ENCODE assay signal across 8 cellular contexts in genomic region chr17:82052638-82053059, GRCh38. TPM values are rescaled to one million over a fixed set of nuclear protein-coding genes. Genes with fewer than 3 reads are reported as not detected.
DNase-seq lines count a peak whose midpoint lies in the region; ATAC-seq and TF ChIP-seq lines count a peak whose summit lies in the region.

No MANE protein-coding gene starts in this region.

- no peak overlapping the region for H2AFZ ChIP-seq in ACC112 (ENCODE audit: low read length, unreplicated experiment)

- no peak for TF ChIP-seq CTCF in cardiac fibroblast (IDR thresholded peaks at IDR 0.05; ENCODE audit: low read depth, low read length)
- no peak for TF ChIP-seq CTCF in mucosa of descending colon (IDR thresholded peaks at IDR 0.05)

- H3K4me1 ChIP-seq in ACC112 (ENCODE audit: control insufficient read depth, insufficient read depth, low read length, unreplicated experiment) = peaks cover 6% of the 10 kb centered on the region
- no peaks in the 10 kb centered on the region for H3K4me1 ChIP-seq in HUES64 (ENCODE audit: insufficient read depth, low read length)
- peaks cover 21% of the 10 kb centered on the region for H3K4me1 ChIP-seq in mucosa of descending colon (ENCODE audit: low read depth)

- no peaks in the 10 kb centered on the region for H3K27me3 ChIP-seq in ACC112 (ENCODE audit: insufficient read depth, low read length)
- H3K27me3 ChIP-seq in HUES64 (ENCODE audit: insufficient read depth, low read length) = no peaks in the 10 kb centered on the region

- DNase-seq in cardiac fibroblast (ENCODE audit: low read depth in 2 of 2) = no peak
- DNase-seq in mucosa of descending colon = no peak
- DNase-seq in iPS-NIHi7 (ENCODE audit: extremely low spot score) = no peak

- H3K9me3 ChIP-seq in HUES64 (ENCODE audit: insufficient read depth, low read depth, low read length) (no peaks in the 10 kb centered on the region), mucosa of descending colon (no peaks in the 10 kb centered on the region)

- peak overlapping the region; percentile 81 for H3K9ac ChIP-seq in HUES64 (ENCODE audit: low read depth, low read length)

- intact Hi-C loops in mucosa of descending colon (cut with DNase I, micrococcal nuclease) = no loop called here

- peaks cover 4% of the 10 kb centered on the region; the same call in 1 of the 2 replicates for H3K36me3 ChIP-seq in ACC112 (ENCODE audit: insufficient read depth, low read length)
- H3K36me3 ChIP-seq in HUES64 (ENCODE audit: insufficient read depth, low read length) = peaks cover 60% of the 10 kb centered on the region
- H3K36me3 ChIP-seq in mucosa of descending colon (ENCODE audit: low read depth) = no peaks in the 10 kb centered on the region

- WGBS in HUES64 = 34% methylated on average over 19 of the region's 19 CpGs

- H3K27ac ChIP-seq in ACC112 (ENCODE audit: low read depth, low read length) (no peak overlapping the region), HUES64 (ENCODE audit: low read depth, low read length) (no peak overlapping the region)

- peaks cover 21% of the 10 kb centered on the region for H3K79me2 ChIP-seq in ACC112 (ENCODE audit: control insufficient read depth, insufficient read depth, low read length, unreplicated experiment)

- H3K4me3 ChIP-seq in ACC112 (ENCODE audit: low read depth, low read length) = peak overlapping the region; percentile 88
- peak overlapping the region; percentile 96 for H3K4me3 ChIP-seq in HUES64 (ENCODE audit: low read length)
- peak overlapping the region; percentile 80 to 84 for H3K4me3 ChIP-seq in cardiac fibroblast (replicated peaks in 1 of 2; ENCODE audit: low read depth in 2 of 2, low read length in 2 of 2)
- H3K4me3 ChIP-seq in mucosa of descending colon = peak overlapping the region; percentile 73

- ATAC-seq in mucosa of descending colon (no peak), GM18511 (IDR thresholded peaks at IDR 0.05; ENCODE audit: unreplicated experiment) (no peak), HG02885 (IDR thresholded peaks at IDR 0.05; ENCODE audit: poor library complexity, unreplicated experiment) (no peak), HG02870 (IDR thresholded peaks at IDR 0.05; ENCODE audit: unreplicated experiment) (no peak)

RNA-seq across cellular contexts. Expression of gene GPS1, which starts 1.0 kb away (rescaled TPM):
- 119 TPM for polyA plus RNA-seq in HUES64 (2013, experiment 1 of 2)
- polyA plus RNA-seq in HUES64 (2013, experiment 2 of 2) = 107 TPM
- total RNA-seq in mucosa of descending colon = 10 to 100 TPM; 73.6 to 81.6 (median 80.4) TPM

RNA-seq across cellular contexts. Expression of gene RFNG, which starts 1.0 kb away (rescaled TPM):
- 21.6 TPM for polyA plus RNA-seq in HUES64 (2013, experiment 1 of 2)
- polyA plus RNA-seq in HUES64 (2013, experiment 2 of 2) = 23.0 TPM
- 10 to 100 TPM; 30.7 to 37.9 (median 30.9) TPM for total RNA-seq in mucosa of descending colon

RNA-seq across cellular contexts. Expression of gene DUS1L, which starts 13.0 kb away (rescaled TPM):
- 60.5 TPM for polyA plus RNA-seq in HUES64 (2013, experiment 1 of 2)
- polyA plus RNA-seq in HUES64 (2013, experiment 2 of 2) = 61.0 TPM
- 100 to 1,000 TPM in 2 of 3 donors, 10 to 100 TPM in 1; 99.8 to 143 (median 138) TPM for total RNA-seq in mucosa of descending colon

RNA-seq across cellular contexts. Expression of gene DCXR, which starts 15.2 kb away (rescaled TPM):
- 53.5 TPM for polyA plus RNA-seq in HUES64 (2013, experiment 1 of 2)
- polyA plus RNA-seq in HUES64 (2013, experiment 2 of 2) = 64.1 TPM
- total RNA-seq in mucosa of descending colon = 100 to 1,000 TPM in 2 of 3 donors, 10 to 100 TPM in 1; 84.9 to 151 (median 124) TPM

RNA-seq across cellular contexts. Expression of gene RAC3, which starts 21.2 kb away (rescaled TPM):
- polyA plus RNA-seq in HUES64 (2013, experiment 1 of 2) = 73.2 TPM
- 74.7 TPM for polyA plus RNA-seq in HUES64 (2013, experiment 2 of 2)
- 1 to 10 TPM; 3.4 to 6.2 (median 4.2) TPM for total RNA-seq in mucosa of descending colon
